Comparison of ENCODE assay signal across 19 cellular contexts in the genomic region with DNA sequence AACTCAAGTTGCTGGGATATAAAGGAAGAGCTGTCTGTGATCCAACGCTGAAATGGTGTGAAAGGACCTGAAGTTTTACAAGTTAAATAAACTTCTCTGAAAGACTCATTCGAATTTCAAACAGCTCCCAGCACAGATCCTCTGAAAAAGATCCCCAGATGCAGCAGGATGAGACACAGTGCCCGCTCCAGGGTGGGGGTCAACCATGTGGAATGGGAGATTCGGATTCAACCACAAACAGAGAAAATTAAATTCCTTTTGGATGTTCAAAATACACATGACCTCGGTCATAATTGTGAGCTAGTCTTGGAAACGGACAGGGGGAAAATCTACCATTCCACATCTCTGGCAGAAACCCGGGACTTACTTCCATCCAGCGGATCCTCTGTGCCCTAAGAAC.
DNase-seq lines count a peak whose midpoint lies in the region; ATAC-seq and TF ChIP-seq lines count a peak whose summit lies in the region.
"Had no signal": no experiment of that assay in that cellular context is flagged by ENCODE, and none has a peak within 500 bp of the region (broad histone marks: within the 10 kb centered on the region; RNA-seq: fewer than 3 reads in every experiment).

No MANE protein-coding gene starts in this region.

- TF ChIP-seq CTCF in AG10803 (conservative IDR thresholded peaks at IDR 0.05; ENCODE audit: low read length) (no peak), esophagus squamous epithelium (IDR thresholded peaks at IDR 0.05) (no peak), osteoblast (IDR thresholded peaks at IDR 0.05; ENCODE audit: extremely low read depth, low read depth, low read length) (no peak)

- H4K20me1 ChIP-seq in osteoblast (ENCODE audit: insufficient read depth, low read length) = no peaks in the 10 kb centered on the region

- peak overlapping the region; percentile 23 for H2AFZ ChIP-seq in osteoblast (ENCODE audit: low read length)

- no peak for TF ChIP-seq POLR2A in esophagus squamous epithelium (IDR thresholded peaks at IDR 0.05)

- no peak for ATAC-seq in HG02623 (IDR thresholded peaks at IDR 0.05; ENCODE audit: unreplicated experiment)
- no peak for ATAC-seq in Right ventricle myocardium superior (ENCODE audit: poor library complexity)
- ATAC-seq in HG03175 (IDR thresholded peaks at IDR 0.05; ENCODE audit: unreplicated experiment) = no peak
- ATAC-seq: foreskin keratinocyte, mucosa of descending colon, PC-3 had no signal

- H3K27me3 ChIP-seq in esophagus squamous epithelium (no peaks in the 10 kb centered on the region), osteoblast (ENCODE audit: insufficient read depth, low read length) (no peaks in the 10 kb centered on the region)
- H3K27me3 ChIP-seq: foreskin keratinocyte had no signal

- H3K79me2 ChIP-seq in osteoblast (ENCODE audit: insufficient read depth, low read length) = no peaks in the 10 kb centered on the region

- H3K27ac ChIP-seq in esophagus squamous epithelium = peak overlapping the region in 3 of 4 donors; percentile 75 to 88 (median 80)
- peak overlapping the region; percentile 71 for H3K27ac ChIP-seq in osteoblast (ENCODE audit: low read depth, low read length)
- H3K27ac ChIP-seq: foreskin keratinocyte had no signal

- H3K9me3 ChIP-seq in esophagus squamous epithelium = no peaks in the 10 kb centered on the region
- H3K9me3 ChIP-seq in osteoblast (ENCODE audit: low read depth, low read length) = no peaks in the 10 kb centered on the region
- H3K9me3 ChIP-seq: HAP-1, mucosa of descending colon had no signal

- DNase-seq in AG10803 (ENCODE audit: low read depth) (peak; percentile 74), LHCN-M2 (ENCODE audit: low read depth) (peak; percentile 83), esophagus squamous epithelium (lab: John Stamatoyannopoulos, UW) (no peak), osteoblast (ENCODE audit: insufficient read length, low spot score, missing footprints) (peak; percentile 93), Right ventricle myocardium superior (no peak), H4 (ENCODE audit: low spot score) (no peak)
- DNase-seq: activated CD4-positive, alpha-beta T cell treated with anti-CD3 and anti-CD28 coated beads, Interleukin-2, amount 50 U/mL, for 48 hours; activated effector memory CD4-positive, alpha-beta T cell treated with Interleukin-2 at 50 U/mL for 16 hours; CD4-positive, CD25-positive, alpha-beta regulatory T cell; foreskin keratinocyte; GF-D8; mucosa of descending colon; NCI-H1092; PC-3; stimulated activated CD4-positive, alpha-beta T cell treated with anti-CD3 and anti-CD28 coated beads, Interleukin-4, amount 100 ng/mL, for 1 hour; stimulated activated naive CD4-positive, alpha-beta T cell had no signal

- H3K36me3 ChIP-seq in esophagus squamous epithelium = no peaks in the 10 kb centered on the region
- no peaks in the 10 kb centered on the region for H3K36me3 ChIP-seq in osteoblast (ENCODE audit: insufficient read depth, low read length)
- H3K36me3 ChIP-seq: HAP-1 had no signal

- H3K4me1 ChIP-seq in esophagus squamous epithelium (peaks cover 10 to 72% (median 48%) of the 10 kb centered on the region in 3 donors), osteoblast (ENCODE audit: insufficient read depth, low read length) (peaks cover 55% of the 10 kb centered on the region)

- H3K4me3 ChIP-seq in AG10803 (ENCODE audit: low read length) = no peak overlapping the region
- no peak overlapping the region for H3K4me3 ChIP-seq in esophagus squamous epithelium
- H3K4me3 ChIP-seq in osteoblast (ENCODE audit: insufficient read depth, low read length) = peak overlapping the region; percentile 24
- H3K4me3 ChIP-seq: HAP-1, mucosa of descending colon had no signal

- 70 to 78% methylated on average over 8 of the region's 8 CpGs for WGBS in esophagus squamous epithelium, 2 donors

- peak overlapping the region; percentile 60 for H3K4me2 ChIP-seq in osteoblast (ENCODE audit: insufficient read depth, low read length)

- intact Hi-C loops in esophagus squamous epithelium (cut with DNase I) = loop anchor here (10.0 kb wide), 1 partner anchor 392 kb away; no protein-coding TSS in a partner anchor
- intact Hi-C loops in Right ventricle myocardium superior (cut with DNase I) = loop anchor here (5.0 to 10.0 kb wide), 2 partner anchors 130 to 202 kb away; no protein-coding TSS in a partner anchor

Comparison
In these comparisons a context has a peak if more than half of its experiments do, and no peak if none do; other contexts are left out.
1. DNase-seq: peak in AG10803 (single experiment), LHCN-M2 (single experiment) and osteoblast (single experiment); none in esophagus squamous epithelium (single experiment), Right ventricle myocardium superior (single experiment) and H4 (single experiment).